ENCODE assay signal across 17 cellular contexts in the genomic region with DNA sequence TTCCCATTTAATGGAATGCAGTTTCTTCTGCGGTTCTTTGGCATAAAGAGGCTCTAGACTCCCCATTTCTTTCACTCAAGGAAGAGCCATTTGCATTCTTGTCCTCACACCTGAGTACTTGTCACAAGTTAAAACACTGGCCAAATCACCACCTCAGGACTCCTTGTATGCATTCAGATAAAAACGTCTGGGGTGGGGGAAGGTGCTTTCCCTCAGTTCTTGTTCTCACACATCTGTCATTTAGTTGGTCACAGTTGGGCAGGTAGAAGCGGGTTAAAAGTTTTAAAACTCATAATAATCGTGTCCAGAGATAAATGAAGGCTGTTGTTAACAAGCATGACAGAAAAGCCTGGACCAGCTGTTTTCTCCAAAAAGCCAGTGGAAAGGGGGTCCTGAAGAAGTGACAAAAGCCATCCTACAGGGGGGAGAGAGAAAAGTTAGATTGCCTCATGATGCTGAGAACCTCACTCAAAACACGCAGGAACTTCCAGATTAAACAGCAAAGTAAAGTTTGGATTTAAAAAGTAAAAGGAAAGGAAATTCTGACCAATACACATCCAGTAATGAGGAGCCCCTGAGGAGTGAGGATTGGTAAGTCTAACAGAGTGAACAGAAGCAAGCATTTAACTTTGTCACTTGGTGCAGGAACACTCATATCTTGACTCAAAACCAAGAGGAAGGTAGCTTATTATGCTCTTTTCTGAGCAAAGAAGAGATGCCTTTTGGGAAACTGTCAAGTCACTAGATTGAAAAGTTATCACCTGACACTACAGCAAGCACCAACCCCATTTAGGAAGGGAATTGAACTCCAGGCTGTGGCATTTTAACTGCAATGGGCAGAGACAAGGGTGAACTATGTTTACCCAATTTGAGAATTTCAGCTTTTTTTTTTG. TPM values are rescaled to one million over a fixed set of nuclear protein-coding genes. Genes with fewer than 3 reads are reported as not detected.
DNase-seq lines count a peak whose midpoint lies in the region; ATAC-seq lines count a peak whose summit lies in the region.
"Had no signal": no experiment of that assay in that cellular context is flagged by ENCODE, and none has a peak within 500 bp of the region (broad histone marks: within the 10 kb centered on the region; RNA-seq: fewer than 3 reads in every experiment).

No MANE protein-coding gene starts in this region.

- POLR2A ChIA-PET in activated CD4-positive, alpha-beta T cell treated with anti-CD3 and anti-CD28 coated beads for 36 hours (lab: Charles Lee), result interaction anchor here (0.6 kb wide), 1 partner anchor 247 kb away, joined by 9 read pairs; no protein-coding TSS in a partner anchor

- peaks cover 20 to 30% (median 26%) of the 10 kb centered on the region in 3 donors for H3K27me3 Mint-ChIP-seq in naive B cell
- H3K27me3 Mint-ChIP-seq in activated CD4-positive, alpha-beta T cell treated with anti-CD3 and anti-CD28 coated beads for 36 hours, result peaks cover 18% of the 10 kb centered on the region

- ATAC-seq in GM18870 (IDR thresholded peaks at IDR 0.05; ENCODE audit: unreplicated experiment) (peak; percentile 59), GM21717 (IDR thresholded peaks at IDR 0.05; ENCODE audit: unreplicated experiment) (peak; percentile 48), HG03103 (IDR thresholded peaks at IDR 0.05; ENCODE audit: low read depth, unreplicated experiment) (peak; percentile 42), naive B cell (ENCODE audit: low read depth in 2 of 2) (peak; percentile 50 to 60)
- no peak for ATAC-seq in activated CD4-positive, alpha-beta T cell treated with anti-CD3 and anti-CD28 coated beads for 36 hours

- CTCF ChIA-PET in activated CD4-positive, alpha-beta T cell treated with anti-CD3 and anti-CD28 coated beads for 36 hours (lab: Charles Lee), result interaction anchor here (0.6 to 0.8 kb wide), 2 partner anchors 147 to 507 kb away, joined by 3 read pairs; no protein-coding TSS in a partner anchor

- no peaks in the 10 kb centered on the region for H3K9me3 Mint-ChIP-seq in naive B cell
- H3K9me3 Mint-ChIP-seq in activated CD4-positive, alpha-beta T cell treated with anti-CD3 and anti-CD28 coated beads for 36 hours (ENCODE audit: low read depth), result no peaks in the 10 kb centered on the region
- H3K9me3 Mint-ChIP-seq: activated naive CD8-positive, alpha-beta T cell treated with anti-CD3 and anti-CD28 coated beads, Interleukin-2, amount 10 ng/mL, durations not matched to agents 7 days and 5 days; mesothelial cell of epicardium; stimulated activated naive CD8-positive, alpha-beta T cell treated with anti-CD3 and anti-CD28 coated beads, Interleukin-15, Interleukin-2, amounts not matched to agents 100 ng/mL and 50 ng/mL, for 24 hours had no signal

- peak overlapping the region in 4 of 6 donors; percentile 21 to 47 (median 33) for H3K27ac Mint-ChIP-seq in naive B cell
- no peak overlapping the region for H3K27ac Mint-ChIP-seq in activated CD4-positive, alpha-beta T cell treated with anti-CD3 and anti-CD28 coated beads for 36 hours
- H3K27ac Mint-ChIP-seq: activated naive CD8-positive, alpha-beta T cell treated with anti-CD3 and anti-CD28 coated beads, Interleukin-2, amount 10 ng/mL, durations not matched to agents 7 days and 5 days; mesothelial cell of epicardium; progenitor cell of endocrine pancreas; stimulated activated naive CD8-positive, alpha-beta T cell treated with anti-CD3 and anti-CD28 coated beads, Interleukin-15, Interleukin-2, amounts not matched to agents 100 ng/mL and 50 ng/mL, for 24 hours had no signal

- H3K36me3 Mint-ChIP-seq in naive B cell, result no peaks in the 10 kb centered on the region
- no peaks in the 10 kb centered on the region for H3K36me3 Mint-ChIP-seq in activated CD4-positive, alpha-beta T cell treated with anti-CD3 and anti-CD28 coated beads for 36 hours (ENCODE audit: low read depth)
- H3K36me3 Mint-ChIP-seq: activated naive CD8-positive, alpha-beta T cell treated with anti-CD3 and anti-CD28 coated beads, Interleukin-2, amount 10 ng/mL, durations not matched to agents 7 days and 5 days; CD14-positive monocyte; mesothelial cell of epicardium had no signal

- intact Hi-C loops in activated CD4-positive, alpha-beta T cell treated with anti-CD3 and anti-CD28 coated beads for 36 hours (cut with DNase I, micrococcal nuclease), result no loop called here

- peaks cover 16 to 38% (median 17%) of the 10 kb centered on the region in 3 donors for H3K4me1 Mint-ChIP-seq in naive B cell
- no peaks in the 10 kb centered on the region for H3K4me1 Mint-ChIP-seq in activated CD4-positive, alpha-beta T cell treated with anti-CD3 and anti-CD28 coated beads for 36 hours
- H3K4me1 Mint-ChIP-seq: activated naive CD8-positive, alpha-beta T cell treated with anti-CD3 and anti-CD28 coated beads, Interleukin-2, amount 10 ng/mL, durations not matched to agents 7 days and 5 days; mesothelial cell of epicardium had no signal

- peak overlapping the region in 6 of 8 donors; percentile 0 to 56 (median 10) for H3K4me3 Mint-ChIP-seq in naive B cell
- H3K4me3 Mint-ChIP-seq in activated CD4-positive, alpha-beta T cell treated with anti-CD3 and anti-CD28 coated beads for 36 hours, result no peak overlapping the region
- H3K4me3 Mint-ChIP-seq: activated naive CD8-positive, alpha-beta T cell treated with anti-CD3 and anti-CD28 coated beads, Interleukin-2, amount 10 ng/mL, durations not matched to agents 7 days and 5 days; CD14-positive monocyte; mesothelial cell of epicardium; stimulated activated naive CD8-positive, alpha-beta T cell treated with anti-CD3 and anti-CD28 coated beads, Interleukin-15, Interleukin-2, amounts not matched to agents 100 ng/mL and 50 ng/mL, for 24 hours had no signal

- DNase-seq in naive B cell, result peak; percentile 18
- no peak for DNase-seq in activated CD4-positive, alpha-beta T cell treated with anti-CD3 and anti-CD28 coated beads for 36 hours
- no peak for DNase-seq in RKO (ENCODE audit: low spot score)
- no peak for DNase-seq in stimulated activated CD4-positive, alpha-beta T cell treated with anti-CD3 and anti-CD28 coated beads, Interleukin-2, amount 100 ng/mL, for 48 hours
- no peak for DNase-seq in KG1 (lab: John Stamatoyannopoulos, UW)
- DNase-seq: activated naive CD8-positive, alpha-beta T cell treated with anti-CD3 and anti-CD28 coated beads, Interleukin-2, amount 10 ng/mL, durations not matched to agents 7 days and 5 days; NCI-H1092 treated with DMSO at 0.1 percent for 48 hours had no signal

RNA-seq across cellular contexts. Expression of a gene that starts 2.8 kb away (rescaled TPM):
- polyA plus RNA-seq in naive B cell (ENCODE audit: low read depth in 6 of 6), result under 1 TPM in 1 of 6 donors, not detected in 5; 0.31 TPM
- total RNA-seq in activated CD4-positive, alpha-beta T cell treated with anti-CD3 and anti-CD28 coated beads for 36 hours, result not detected
- total RNA-seq: G401, H1, NCI-H460 had no signal
- polyA plus RNA-seq: CD14-positive monocyte had no signal
